11 cellular contexts compared by ENCODE assay signal in the genomic region with DNA sequence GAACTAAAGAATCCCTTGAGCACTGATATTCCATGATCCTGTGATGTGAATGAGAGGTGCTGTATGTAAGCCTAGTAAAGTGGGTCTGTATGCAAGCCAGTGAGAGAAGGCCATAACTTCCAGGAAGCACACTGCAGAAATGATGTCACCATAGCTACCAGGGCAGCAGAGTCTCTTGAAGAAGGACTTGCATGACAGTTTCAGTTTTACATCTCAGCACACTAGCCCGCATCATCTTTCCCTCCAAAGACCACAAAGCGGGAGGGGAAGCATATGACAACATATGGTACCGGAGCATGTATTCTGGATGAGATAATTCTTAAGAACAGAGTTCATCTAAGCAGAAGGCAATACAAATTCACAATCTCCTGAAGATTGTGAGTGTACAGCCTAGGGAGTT. TPM values are rescaled to one million over a fixed set of nuclear protein-coding genes. Genes with fewer than 3 reads are reported as not detected.
A peak's percentile ranks its signal among the peaks of the same experiment; 100 is the strongest.
DNase-seq lines count a peak whose midpoint lies in the region; ATAC-seq and TF ChIP-seq lines count a peak whose summit lies in the region.
"Had no signal": no experiment of that assay in that cellular context is flagged by ENCODE, and none has a peak within 500 bp of the region (broad histone marks: within the 10 kb centered on the region; RNA-seq: fewer than 3 reads in every experiment).

No MANE protein-coding gene starts in this region.

- no peaks in the 10 kb centered on the region for H3K36me3 ChIP-seq in tibial nerve

- no peaks in the 10 kb centered on the region for H3K36me3 Mint-ChIP-seq in HFFc6 (ENCODE audit: low read depth)

- no peak for TF ChIP-seq CTCF in tibial nerve (IDR thresholded peaks at IDR 0.05)
- TF ChIP-seq CTCF in HFFc6 (IDR thresholded peaks at IDR 0.05): no peak

- 90% methylated on average over 3 of the region's 3 CpGs for WGBS in tibial nerve, 2 donors

- H3K9me3 ChIP-seq in tibial nerve: peaks cover 0 to 11% (median 0%) of the 10 kb centered on the region in 4 donors

- H3K27me3 ChIP-seq in tibial nerve: no peaks in the 10 kb centered on the region

- no peak overlapping the region for H3K4me3 ChIP-seq in tibial nerve
- H3K4me3 ChIP-seq: A549 had no signal

- no peak for TF ChIP-seq POLR2A in tibial nerve (IDR thresholded peaks at IDR 0.05)

- no peak for TF ChIP-seq EP300 in tibial nerve (IDR thresholded peaks at IDR 0.05)

- no peak overlapping the region for H3K27ac Mint-ChIP-seq in HFFc6

- ATAC-seq in GM19455 (IDR thresholded peaks at IDR 0.05; ENCODE audit: unreplicated experiment) (peak; percentile 46), HG03196 (IDR thresholded peaks at IDR 0.05; ENCODE audit: unreplicated experiment) (peak; percentile 61)
- ATAC-seq: A549 had no signal

- H3K4me3 Mint-ChIP-seq in HFFc6: no peak overlapping the region

- DNase-seq in NCI-H524 (lab: John Stamatoyannopoulos, UW): peak; percentile 3 to 58
- no peak for DNase-seq in NCI-H524 treated with DMSO at 0.1 percent for 48 hours (lab: John Stamatoyannopoulos, UW)
- DNase-seq in kidney tubule cell (ENCODE audit: low spot score): peak; percentile 45
- DNase-seq in tibial nerve (ENCODE audit: low spot score in 2 of 2): no peak
- DNase-seq in HFFc6: no peak
- DNase-seq in NOMO-1 treated with dmso at 0.1 percent for 144 hours (lab: John Stamatoyannopoulos, UW; ENCODE audit: unreplicated experiment): no peak
- DNase-seq: NCI-H1694 had no signal

- no peaks in the 10 kb centered on the region for H3K4me1 Mint-ChIP-seq in HFFc6 (ENCODE audit: low read depth)

- no peaks in the 10 kb centered on the region for H3K4me1 ChIP-seq in tibial nerve
- H3K4me1 ChIP-seq: A549, parathyroid adenoma had no signal

- H3K9me3 Mint-ChIP-seq in HFFc6: peaks cover 4% of the 10 kb centered on the region

- no peaks in the 10 kb centered on the region; the same call in 1 of the 2 replicates for H3K27me3 Mint-ChIP-seq in HFFc6 (ENCODE audit: insufficient read depth)

- no peak overlapping the region for H3K27ac ChIP-seq in tibial nerve
- H3K27ac ChIP-seq: A549, parathyroid adenoma had no signal

RNA-seq across cellular contexts. Expression of a gene that starts 37.6 kb away (rescaled TPM):
- 10 to 100 TPM; 19.5 to 44.1 (median 24.1) TPM for total RNA-seq in tibial nerve
- 1 to 10 TPM; 3.0 to 5.6 (median 3.9) TPM for total RNA-seq in HFFc6 (2021; fragmentation: NEBNext Ultra II Directional; extraction: Animal tissue kit (Norgen Biotek cat#: 25700))

Comparison
In these comparisons a context has a peak if more than half of its experiments do, and no peak if none do; other contexts are left out.
1. DNase-seq: peak in NCI-H524 (2 of 2) and kidney tubule cell (single experiment); none in NCI-H524 treated with DMSO at 0.1 percent for 48 hours (single experiment), tibial nerve (0 of 2), HFFc6 (single experiment) and NOMO-1 treated with dmso at 0.1 percent for 144 hours (single experiment).